ENCODE assay signal across 21 cellular contexts in the genomic region with DNA sequence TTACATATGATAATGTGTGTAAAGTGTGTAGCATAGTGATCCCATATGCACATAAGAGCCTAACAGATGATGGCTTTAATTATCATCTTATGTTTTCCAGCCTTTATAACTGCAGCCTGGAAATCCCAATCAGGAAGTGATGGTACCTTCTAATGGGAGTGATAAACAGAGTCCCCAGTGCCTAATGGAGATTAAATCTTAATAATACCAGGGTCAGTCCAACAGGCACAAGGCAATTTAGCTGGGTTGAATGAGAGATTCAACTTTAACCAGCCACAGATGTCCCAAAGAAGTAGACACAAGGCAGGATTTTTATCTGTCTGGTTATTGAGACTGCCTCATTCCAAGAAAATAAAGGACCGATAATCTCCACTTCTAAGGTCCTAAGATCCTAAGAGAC. TPM values are rescaled to one million over a fixed set of nuclear protein-coding genes. Genes with fewer than 3 reads are reported as not detected.
"Had no signal": no experiment of that assay in that cellular context is flagged by ENCODE, and none has a peak within 500 bp of the region (broad histone marks: within the 10 kb centered on the region; RNA-seq: fewer than 3 reads in every experiment).

No MANE protein-coding gene starts in this region.

- H3K27ac ChIP-seq: epithelial cell of prostate, esophagus squamous epithelium, ovary, suprapubic skin, upper lobe of right lung, vagina had no signal

- H3K4me1 ChIP-seq: esophagus squamous epithelium, suprapubic skin, upper lobe of right lung had no signal

- ATAC-seq: effector memory CD8-positive, alpha-beta T cell; gastroesophageal sphincter; left lobe of liver; naive thymus-derived CD8-positive, alpha-beta T cell; stimulated activated effector memory CD8-positive, alpha-beta T cell treated with anti-CD3 and anti-CD28 coated beads, Interleukin-12 subunit alpha, Interleukin-12 subunit beta, amount 100 ng/mL, for 72 hours; stimulated activated naive CD8-positive, alpha-beta T cell treated with anti-CD3 and anti-CD28 coated beads, Interleukin-15, Interleukin-2, amounts not matched to agents 100 U/mL and 50 U/mL, for 24 hours; upper lobe of right lung had no signal

- H3K9me3 ChIP-seq: esophagus squamous epithelium, gastroesophageal sphincter, ovary, suprapubic skin, tibial artery, upper lobe of right lung, vagina had no signal

- DNase-seq: effector memory CD8-positive, alpha-beta T cell; esophagus squamous epithelium; foreskin fibroblast; glutamatergic neuron; islet precursor cell; naive thymus-derived CD8-positive, alpha-beta T cell; nucleus accumbens; ovary; right cardiac atrium; small intestine; stimulated activated CD4-positive, alpha-beta T cell treated with anti-CD3 and anti-CD28 coated beads, Interleukin-4, amount 100 ng/mL, for 1 hour; stimulated activated CD8-positive, alpha-beta memory T cell treated with anti-CD3 and anti-CD28 coated beads, Interleukin-4, amount 100 ng/mL, for 48 hours; stimulated activated naive CD8-positive, alpha-beta T cell treated with anti-CD3 and anti-CD28 coated beads, Interleukin-15, Interleukin-2, amounts not matched to agents 100 U/mL and 50 U/mL, for 24 hours; tibial artery; upper lobe of right lung had no signal

- H3K4me3 ChIP-seq: esophagus squamous epithelium, gastroesophageal sphincter, ovary, suprapubic skin, tibial artery, upper lobe of right lung, vagina had no signal

- H3K27me3 ChIP-seq: esophagus squamous epithelium, gastroesophageal sphincter, ovary, suprapubic skin, tibial artery, upper lobe of right lung, vagina had no signal

- H3K36me3 ChIP-seq: ovary had no signal

RNA-seq across cellular contexts. Expression of gene ADAMTS9, which starts 12.0 kb away (rescaled TPM):
- total RNA-seq: naive thymus-derived CD8-positive, alpha-beta T cell had no signal
- polyA plus RNA-seq: naive thymus-derived CD8-positive, alpha-beta T cell had no signal
